17 cellular contexts compared by ENCODE assay signal in the genomic region with DNA sequence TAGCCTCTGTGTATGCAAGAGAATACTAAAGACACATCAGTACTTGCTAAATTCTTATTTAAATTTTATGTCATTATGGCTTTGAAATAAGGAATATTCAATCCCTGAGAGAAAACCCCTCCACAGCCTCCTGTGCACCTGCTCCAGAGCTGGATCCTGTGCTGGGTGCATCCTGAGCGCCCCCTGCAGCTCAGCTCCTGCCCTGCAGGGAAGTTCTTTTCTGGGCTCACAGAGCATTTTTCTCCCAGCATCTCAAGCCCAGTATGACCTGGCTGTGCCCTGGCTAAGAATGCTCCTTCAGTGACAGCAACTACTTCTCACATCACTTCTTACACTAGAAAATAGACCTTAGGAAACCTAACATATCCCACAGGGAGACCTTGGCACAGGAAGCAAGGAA.
"Had no signal": no experiment of that assay in that cellular context is flagged by ENCODE, and none has a peak within 500 bp of the region (broad histone marks: within the 10 kb centered on the region; RNA-seq: fewer than 3 reads in every experiment).

No MANE protein-coding gene starts in this region.

- H3K36me3 Mint-ChIP-seq: stimulated activated memory B cell treated with anti-CD40 and anti-IgM and Interleukin-4, amounts not matched to agents 10 μg/mL and 1 μg/mL and 100 μg/mL, for 72 hours; WTC11 had no signal

- H3K4me3 Mint-ChIP-seq: neural crest cell; stimulated activated memory B cell treated with anti-CD40 and anti-IgM and Interleukin-4, amounts not matched to agents 10 μg/mL and 1 μg/mL and 100 μg/mL, for 72 hours; T-helper 1 cell treated with Interleukin-12 subunit alpha and Interleukin-12 subunit beta and Interleukin-4 antibody, amounts not matched to agents 30 μg/mL and 1 μg/mL, for 36 hours; WTC11 had no signal

- H3K9me3 ChIP-seq: heart right ventricle, left lung, spleen, tibial artery, uterus had no signal

- H3K27ac ChIP-seq: cardiac muscle cell, foreskin keratinocyte, left lung, tibial artery, uterus had no signal

- ATAC-seq: foreskin keratinocyte; heart right ventricle; left lung; sciatic nerve; stimulated activated memory B cell treated with anti-CD40 and anti-IgM and Interleukin-4, amounts not matched to agents 10 μg/mL and 1 μg/mL and 100 μg/mL, for 72 hours; WTC11 had no signal

- H3K4me1 Mint-ChIP-seq: neural crest cell; stimulated activated memory B cell treated with anti-CD40 and anti-IgM and Interleukin-4, amounts not matched to agents 10 μg/mL and 1 μg/mL and 100 μg/mL, for 72 hours; WTC11 had no signal

- H3K27me3 Mint-ChIP-seq: stimulated activated memory B cell treated with anti-CD40 and anti-IgM and Interleukin-4, amounts not matched to agents 10 μg/mL and 1 μg/mL and 100 μg/mL, for 72 hours had no signal

- H3K36me3 ChIP-seq: cardiac muscle cell, heart right ventricle, left lung, spleen, tibial artery, uterus had no signal

- H3K4me3 ChIP-seq: cardiac muscle cell, left lung, spleen, tibial artery, uterus had no signal

- H3K9me3 Mint-ChIP-seq: neural crest cell; stimulated activated memory B cell treated with anti-CD40 and anti-IgM and Interleukin-4, amounts not matched to agents 10 μg/mL and 1 μg/mL and 100 μg/mL, for 72 hours; T-helper 1 cell treated with Interleukin-12 subunit alpha and Interleukin-12 subunit beta and Interleukin-4 antibody, amounts not matched to agents 30 μg/mL and 1 μg/mL, for 36 hours; WTC11 had no signal

- H3K27ac Mint-ChIP-seq: stimulated activated memory B cell treated with anti-CD40 and anti-IgM and Interleukin-4, amounts not matched to agents 10 μg/mL and 1 μg/mL and 100 μg/mL, for 72 hours; T-helper 1 cell treated with Interleukin-12 subunit alpha and Interleukin-12 subunit beta and Interleukin-4 antibody, amounts not matched to agents 30 μg/mL and 1 μg/mL, for 36 hours; WTC11 had no signal

- DNase-seq: activated CD4-positive, alpha-beta T cell treated with anti-CD3 and anti-CD28 coated beads, Interleukin-2, amount 50 U/mL, for 1 hour; activated effector memory CD4-positive, alpha-beta T cell treated with anti-CD3 and anti-CD28 coated beads, Interleukin-2, amount 50 U/mL, for 16 hours; foreskin keratinocyte; heart right ventricle; islet precursor cell; left lung; mesenchymal stem cell; spleen; stimulated activated CD4-positive, alpha-beta T cell treated with anti-CD3 and anti-CD28 coated beads, Interleukin-1b, Interleukin-23, amount 100 ng/mL, for 48 hours; tibial artery; uterus had no signal

- H3K4me1 ChIP-seq: foreskin keratinocyte, heart right ventricle, left lung, spleen, tibial artery, uterus had no signal

- H3K27me3 ChIP-seq: cardiac muscle cell, foreskin keratinocyte, heart right ventricle, left lung, spleen, tibial artery, uterus had no signal
